In genomic region chr17:3167574-3167973, GRCh38 we compare ENCODE assay signal across 25 cellular contexts. TPM values are rescaled to one million over a fixed set of nuclear protein-coding genes. Genes with fewer than 3 reads are reported as not detected.
A peak's percentile ranks its signal among the peaks of the same experiment; 100 is the strongest.
DNase-seq lines count a peak whose midpoint lies in the region; ATAC-seq, FAIRE-seq and TF ChIP-seq lines count a peak whose summit lies in the region.
"Had no signal": no experiment of that assay in that cellular context is flagged by ENCODE, and none has a peak within 500 bp of the region (broad histone marks: within the 10 kb centered on the region; RNA-seq: fewer than 3 reads in every experiment).

No MANE protein-coding gene starts in this region.

- no peak overlapping the region for H3K4me2 ChIP-seq in MM.1S (ENCODE audit: low read depth, low read length)

- FAIRE-seq in small intestine (lab: Jason Lieb, UNC) = no peak
- FAIRE-seq: endometrium had no signal

- no peaks in the 10 kb centered on the region for H3F3A ChIP-seq in MM.1S (ENCODE audit: insufficient read depth, low read length)

- H2AFZ ChIP-seq in MM.1S (ENCODE audit: low read length) = no peak overlapping the region

- H3K79me2 ChIP-seq in MM.1S (ENCODE audit: low read length) = no peaks in the 10 kb centered on the region

- H3K36me3 ChIP-seq in MM.1S (replicated peaks; ENCODE audit: insufficient read depth, low read length) (no peaks in the 10 kb centered on the region), small intestine (ENCODE audit: control insufficient read depth in 2 of 2, insufficient read depth in 2 of 2, low read length in 2 of 2) (no peaks in the 10 kb centered on the region)
- H3K36me3 ChIP-seq: breast epithelium, tibial nerve had no signal

- no peaks in the 10 kb centered on the region for H3K4me1 ChIP-seq in MM.1S (ENCODE audit: low read length)
- H3K4me1 ChIP-seq in small intestine (ENCODE audit: control insufficient read depth in 2 of 2, insufficient read depth in 1 of 2, low read depth in 1 of 2, low read length in 1 of 2) = no peaks in the 10 kb centered on the region
- H3K4me1 ChIP-seq: breast epithelium, tibial nerve had no signal

- DNase-seq in GM10266 (ENCODE audit: extremely low spot score) (peak; percentile 14), MM.1S (peak; percentile 10), RPMI8226 (peak; percentile 7), small intestine (peak; percentile 13), coronary artery (ENCODE audit: low spot score) (no peak), NCI-H524 (lab: John Stamatoyannopoulos, UW) (no peak), amniotic stem cell (lab: John Stamatoyannopoulos, UW) (no peak)
- DNase-seq: activated CD4-positive, alpha-beta T cell treated with anti-CD3 and anti-CD28 coated beads, Interleukin-2, amount 10 ng/mL, durations not matched to agents 24 days and 14 days; COR-L47; cortex of kidney; glutamatergic neuron; GOT3; KG1; NCI-H1105; NCI-H510A treated with DMSO at 0.1 percent for 48 hours; SHP77 treated with DMSO at 0.1 percent for 48 hours; stimulated activated naive CD4-positive, alpha-beta T cell treated with Interleukin-2 at 50 U/mL for 16 hours; T-cell had no signal

- no peaks in the 10 kb centered on the region for H3K9me2 ChIP-seq in MM.1S (replicated peaks; ENCODE audit: insufficient read depth, low read length)

- no peak overlapping the region for H3K9ac ChIP-seq in MM.1S (ENCODE audit: low read length)

- H3K4me3 ChIP-seq in MM.1S (ENCODE audit: low read length) (no peak overlapping the region), small intestine (ENCODE audit: low read depth in 1 of 2, low read length in 2 of 2) (no peak overlapping the region), coronary artery (no peak overlapping the region)
- H3K4me3 ChIP-seq: breast epithelium, tibial nerve had no signal

- no peak for ATAC-seq in HG02870 (IDR thresholded peaks at IDR 0.05; ENCODE audit: unreplicated experiment)
- ATAC-seq: T-cell had no signal

- no peaks in the 10 kb centered on the region for H3K27me3 ChIP-seq in MM.1S (replicated peaks; ENCODE audit: insufficient read depth, low read length)
- peaks cover 0 to 11% of the 10 kb centered on the region in 2 donors for H3K27me3 ChIP-seq in small intestine (ENCODE audit: control insufficient read depth in 2 of 2, insufficient read depth in 2 of 2, low read length in 2 of 2)
- H3K27me3 ChIP-seq: breast epithelium, tibial nerve had no signal

- TF ChIP-seq CTCF in GM10266 (IDR thresholded peaks at IDR 0.05; ENCODE audit: control insufficient read depth, insufficient read depth, low read depth, missing control alignments) (no peak), MM.1S (IDR thresholded peaks at IDR 0.05; ENCODE audit: low read length) (no peak), coronary artery (IDR thresholded peaks at IDR 0.05) (no peak)

- H3K27ac ChIP-seq in MM.1S (ENCODE audit: low read length) (no peak overlapping the region), small intestine (ENCODE audit: low read depth in 1 of 2, low read length in 1 of 2) (no peak overlapping the region), coronary artery (no peak overlapping the region)
- H3K27ac ChIP-seq: breast epithelium, tibial nerve had no signal

- H3K9me3 ChIP-seq in MM.1S (replicated peaks; ENCODE audit: insufficient read depth, low read length) (no peaks in the 10 kb centered on the region), small intestine (ENCODE audit: control insufficient read depth, low read depth) (no peaks in the 10 kb centered on the region)

- H4K20me1 ChIP-seq in MM.1S (ENCODE audit: insufficient read depth, low read length) = no peaks in the 10 kb centered on the region

- WGBS in small intestine, 3 donors = 18 to 42% (median 21%) methylated on average over 5 of the region's 5 CpGs

RNA-seq across cellular contexts. Expression of gene OR1A2, which starts 29.7 kb away (rescaled TPM):
- polyA plus RNA-seq in small intestine = not detected
- polyA plus RNA-seq: adipose tissue, fibroblast of lung, neural cell had no signal

RNA-seq across cellular contexts. Expression of gene OR1A1, which starts 39.9 kb away (rescaled TPM):
- polyA plus RNA-seq in small intestine = not detected
- polyA plus RNA-seq: adipose tissue, fibroblast of lung, neural cell had no signal

RNA-seq across cellular contexts. Expression of gene OR1G1, which starts 40.2 kb away (rescaled TPM):
- polyA plus RNA-seq in small intestine = not detected
- polyA plus RNA-seq: adipose tissue, fibroblast of lung, neural cell had no signal

Comparison
In these comparisons a context has a peak if more than half of its experiments do, and no peak if none do; other contexts are left out.
1. DNase-seq: peak in GM10266 (single experiment), MM.1S (single experiment), RPMI8226 (single experiment) and small intestine (single experiment); none in coronary artery (single experiment), NCI-H524 (0 of 2) and amniotic stem cell (single experiment).